In the genomic region with DNA sequence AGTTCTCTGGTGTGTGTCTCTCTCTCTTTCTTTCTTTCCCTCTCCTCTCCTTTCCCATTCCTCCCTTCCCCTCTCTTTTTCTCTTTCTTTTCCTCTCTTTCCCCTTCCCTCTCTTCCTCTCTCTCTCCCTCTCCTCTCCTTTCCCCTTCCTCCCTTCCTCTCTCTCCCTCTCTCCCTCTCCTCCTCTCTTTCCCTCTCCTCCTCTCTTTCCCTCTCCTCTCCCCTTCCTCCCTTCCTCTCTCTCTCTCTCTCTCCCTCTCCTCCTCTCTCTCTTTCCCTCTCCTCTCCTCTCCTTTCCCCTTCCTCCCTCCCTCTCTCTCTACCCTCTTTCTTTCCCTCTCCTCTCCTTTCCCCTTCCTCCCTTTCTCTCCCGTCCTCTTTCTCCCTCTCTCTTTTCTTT, we compare ENCODE assay signal across 17 cellular contexts. TPM values are rescaled to one million over a fixed set of nuclear protein-coding genes. Genes with fewer than 3 reads are reported as not detected.
DNase-seq lines count a peak whose midpoint lies in the region; ATAC-seq, FAIRE-seq and TF ChIP-seq lines count a peak whose summit lies in the region.
"Had no signal": no experiment of that assay in that cellular context is flagged by ENCODE, and none has a peak within 500 bp of the region (broad histone marks: within the 10 kb centered on the region; RNA-seq: fewer than 3 reads in every experiment).

No MANE protein-coding gene starts in this region.

- no peak for TF ChIP-seq EP300 in GM12878 (IDR thresholded peaks at IDR 0.05; ENCODE audit: borderline replicate concordance in 1 of 2, control insufficient read depth in 1 of 2, low read depth in 2 of 2, low read length in 2 of 2)

- no peaks in the 10 kb centered on the region for H3K79me2 ChIP-seq in GM12878 (ENCODE audit: control insufficient read depth, insufficient read depth, low read length)

- H2AFZ ChIP-seq in GM12878 (ENCODE audit: control insufficient read depth, low read depth, low read length), result no peak overlapping the region
- H2AFZ ChIP-seq: GM23338 had no signal

- H3K9me3 Mint-ChIP-seq in activated CD8-positive, alpha-beta T cell treated with anti-CD3 and anti-CD28 coated beads for 36 hours, result no peaks in the 10 kb centered on the region
- no peaks in the 10 kb centered on the region for H3K9me3 Mint-ChIP-seq in activated CD8-positive, alpha-beta T cell treated with anti-CD3 and anti-CD28 coated beads, Interleukin-2, amount 10 ng/mL, durations not matched to agents 7 days and 5 days (ENCODE audit: insufficient read depth)
- H3K9me3 Mint-ChIP-seq in immature natural killer cell, result no peaks in the 10 kb centered on the region
- H3K9me3 Mint-ChIP-seq: CD8-positive, alpha-beta T cell; GM23338 had no signal

- H3K4me3 ChIP-seq in HEK293 (ENCODE audit: low read depth, low read length), result no peak overlapping the region
- no peak overlapping the region for H3K4me3 ChIP-seq in GM12878
- H3K4me3 ChIP-seq: GM23338 had no signal

- peaks cover 38% of the 10 kb centered on the region for H3K4me1 Mint-ChIP-seq in activated CD8-positive, alpha-beta T cell treated with anti-CD3 and anti-CD28 coated beads for 36 hours (ENCODE audit: low read depth)
- H3K4me1 Mint-ChIP-seq in activated CD8-positive, alpha-beta T cell treated with anti-CD3 and anti-CD28 coated beads, Interleukin-2, amount 10 ng/mL, durations not matched to agents 7 days and 5 days (ENCODE audit: low read depth), result peaks cover 22% of the 10 kb centered on the region
- peaks cover 37 to 40% of the 10 kb centered on the region in 2 donors for H3K4me1 Mint-ChIP-seq in immature natural killer cell

- H3K36me3 Mint-ChIP-seq in activated CD8-positive, alpha-beta T cell treated with anti-CD3 and anti-CD28 coated beads for 36 hours (ENCODE audit: low read depth), result peaks cover 4% of the 10 kb centered on the region
- peaks cover 3% of the 10 kb centered on the region for H3K36me3 Mint-ChIP-seq in activated CD8-positive, alpha-beta T cell treated with anti-CD3 and anti-CD28 coated beads, Interleukin-2, amount 10 ng/mL, durations not matched to agents 7 days and 5 days (ENCODE audit: low read depth)
- no peaks in the 10 kb centered on the region for H3K36me3 Mint-ChIP-seq in immature natural killer cell

- H3K27ac Mint-ChIP-seq in activated CD8-positive, alpha-beta T cell treated with anti-CD3 and anti-CD28 coated beads for 36 hours, result peak overlapping the region; percentile 57
- H3K27ac Mint-ChIP-seq in activated CD8-positive, alpha-beta T cell treated with anti-CD3 and anti-CD28 coated beads, Interleukin-2, amount 10 ng/mL, durations not matched to agents 7 days and 5 days, result no peak overlapping the region
- peak overlapping the region in 5 of 6 donors; percentile 7 to 79 (median 64) for H3K27ac Mint-ChIP-seq in immature natural killer cell
- H3K27ac Mint-ChIP-seq: GM23338 had no signal

- no peak overlapping the region for H3K4me3 Mint-ChIP-seq in activated CD8-positive, alpha-beta T cell treated with anti-CD3 and anti-CD28 coated beads for 36 hours
- no peak overlapping the region for H3K4me3 Mint-ChIP-seq in activated CD8-positive, alpha-beta T cell treated with anti-CD3 and anti-CD28 coated beads, Interleukin-2, amount 10 ng/mL, durations not matched to agents 7 days and 5 days
- H3K4me3 Mint-ChIP-seq in immature natural killer cell, result no peak overlapping the region
- H3K4me3 Mint-ChIP-seq: CD14-positive monocyte; CD8-positive, alpha-beta T cell; GM23338 had no signal

- intact Hi-C loops in activated CD8-positive, alpha-beta T cell treated with anti-CD3 and anti-CD28 coated beads for 36 hours (cut with micrococcal nuclease), result no loop called here
- intact Hi-C loops in GM12878 (cut with micrococcal nuclease; ENCODE audit: unreplicated experiment), result no loop called here

- H3K4me2 ChIP-seq in GM12878 (ENCODE audit: control insufficient read depth, insufficient read depth), result no peak overlapping the region
- H3K4me2 ChIP-seq: GM23338 had no signal

- SMC1A ChIA-PET in GM12878 (lab: Charles Lee; ENCODE audit: uncharacterized antibody, unreplicated experiment), result interaction anchor here (0.7 to 2.4 kb wide), 4 partner anchors 12 to 27 kb away, joined by 3 to 10 read pairs (median 4); partner anchors contain the start of genes EOLA1 and IDS

- RAD21 ChIA-PET in GM12878 (lab: Charles Lee; ENCODE audit: unreplicated experiment), result interaction anchor here (0.7 to 1.6 kb wide), 3 partner anchors 11 to 412 kb away, joined by 3 to 11 read pairs (median 4); partner anchors contain the start of gene EOLA1

- no peaks in the 10 kb centered on the region for H3K9me3 ChIP-seq in HEK293 (ENCODE audit: control insufficient read depth, insufficient read depth, low read depth, low read length)
- H3K9me3 ChIP-seq in GM12878 (replicated peaks; ENCODE audit: control insufficient read depth, insufficient read depth, low read length), result no peaks in the 10 kb centered on the region

- TF ChIP-seq CTCF in activated CD8-positive, alpha-beta T cell treated with anti-CD3 and anti-CD28 coated beads for 36 hours (IDR thresholded peaks at IDR 0.05), result no peak
- TF ChIP-seq CTCF in HEK293 (tag by site-specific recombination; IDR thresholded peaks at IDR 0.05) (no peak), GM12878 (IDR thresholded peaks at IDR 0.05 in 2 of 3, conservative IDR thresholded peaks at IDR 0.05 in 1 of 3; ENCODE audit: control insufficient read depth in 2 of 3, extremely low read depth in 1 of 3, insufficient read depth in 1 of 3, low read depth in 3 of 3, low read length in 3 of 3) (no peak)

- no peak for TF ChIP-seq RAD21 in GM12878 (IDR thresholded peaks at IDR 0.05; ENCODE audit: insufficient read depth, low read depth, low read length)

- H3K4me1 ChIP-seq in HEK293 (ENCODE audit: control insufficient read depth, insufficient read depth, low read length) (no peaks in the 10 kb centered on the region), GM12878 (ENCODE audit: control insufficient read depth, insufficient read depth, low read length) (peaks cover 18% of the 10 kb centered on the region)

- no peak overlapping the region for H3K9ac ChIP-seq in GM12878 (ENCODE audit: control insufficient read depth, insufficient read depth, low read length)

- FAIRE-seq in GM12878 (lab: Jason Lieb, UNC), result no peak

- WGBS in GM12878 (ENCODE audit: insufficient coverage, insufficient replicate concordance, low lambda C conversion rate, missing lambda C conversion rate), result 47% methylated on average over 1 of the region's 1 CpG

- BruUV-seq in GM12878 (replicated peaks; lab: Mats Ljungman, UMichigan), result no TSS peak

- H3K36me3 ChIP-seq in HEK293 (ENCODE audit: control insufficient read depth in 2 of 2, insufficient read depth in 1 of 2, low read length in 2 of 2), result peaks cover 0 to 22% of the 10 kb centered on the region in 2 experiments; a peak in 2 of 3 replicates
- H3K36me3 ChIP-seq in GM12878 (ENCODE audit: control insufficient read depth in 2 of 2, insufficient read depth in 2 of 2, low read length in 1 of 2), result no peaks in the 10 kb centered on the region

- no peaks in the 10 kb centered on the region for H4K20me1 ChIP-seq in GM12878 (ENCODE audit: control insufficient read depth, insufficient read depth)

- CTCF ChIA-PET in activated CD8-positive, alpha-beta T cell treated with anti-CD3 and anti-CD28 coated beads for 36 hours (lab: Charles Lee), result interaction anchor here (1.0 to 1.8 kb wide), 3 partner anchors 16 to 101 kb away, joined by 3 to 6 read pairs (median 3); no protein-coding TSS in a partner anchor
- CTCF ChIA-PET in activated CD8-positive, alpha-beta T cell treated with anti-CD3 and anti-CD28 coated beads, Interleukin-2, amount 10 ng/mL, durations not matched to agents 7 days and 5 days (lab: Charles Lee), result interaction anchor here (0.8 to 6.2 kb wide), 4 partner anchors 12 to 23 kb away, joined by 3 to 39 read pairs (median 10); partner anchors contain the start of genes EOLA1 and IDS
- CTCF ChIA-PET in HEK293 (lab: Yijun Ruan, JAX), result interaction anchor here (0.6 to 3.2 kb wide), 7 partner anchors 11 to 1010 kb away, joined by 3 to 12 read pairs (median 4); partner anchors contain the start of gene EOLA1
- CTCF ChIA-PET in GM12878 (lab: Yijun Ruan, JAX), result interaction anchor here (0.6 to 11.7 kb wide), 5 partner anchors 8 to 122 kb away, joined by 3 to 88 read pairs (median 3); partner anchors contain the start of gene IDS

- no peak for DNase-seq in activated CD8-positive, alpha-beta T cell treated with anti-CD3 and anti-CD28 coated beads for 36 hours
- DNase-seq in activated CD8-positive, alpha-beta T cell treated with anti-CD3 and anti-CD28 coated beads, Interleukin-2, amount 10 ng/mL, durations not matched to agents 7 days and 5 days, result no peak
- DNase-seq in GM12878 (ENCODE audit: low read depth, low spot score) (no peak), immature natural killer cell (no peak), anterior cingulate cortex (lab: John Stamatoyannopoulos, UW) (no peak)
- DNase-seq: COR-L47 had no signal

- POLR2A ChIA-PET in activated CD8-positive, alpha-beta T cell treated with anti-CD3 and anti-CD28 coated beads for 36 hours (lab: Charles Lee), result no interaction called here
- POLR2A ChIA-PET in activated CD8-positive, alpha-beta T cell treated with anti-CD3 and anti-CD28 coated beads, Interleukin-2, amount 10 ng/mL, durations not matched to agents 7 days and 5 days (lab: Charles Lee), result no interaction called here
- POLR2A ChIA-PET in HEK293 (lab: Yijun Ruan, JAX), result interaction anchor here (0.8 kb wide), 1 partner anchor 23 kb away, joined by 9 read pairs; no protein-coding TSS in a partner anchor
- POLR2A ChIA-PET in GM12878 (lab: Charles Lee), result interaction anchor here (0.6 to 1.3 kb wide), 2 partner anchors 11 to 328 kb away, joined by 3 to 9 read pairs; partner anchors contain the start of gene EOLA1

- H3K27ac ChIP-seq in HEK293 (ENCODE audit: extremely low read depth, low read depth, low read length) (no peak overlapping the region), GM12878 (ENCODE audit: control insufficient read depth, insufficient read depth) (no peak overlapping the region)
- H3K27ac ChIP-seq: 22Rv1 had no signal

- no peak for TF ChIP-seq POLR2A in GM12878 (IDR thresholded peaks at IDR 0.05; ENCODE audit: low read depth, low read length)

- in situ Hi-C loops in GM12878 (cut with MboI), result loop anchor here (10.0 kb wide), 1 partner anchor 106 kb away; the partner anchor contains the start of gene TMEM185A

- ATAC-seq in activated CD8-positive, alpha-beta T cell treated with anti-CD3 and anti-CD28 coated beads for 36 hours, result no peak
- ATAC-seq in activated CD8-positive, alpha-beta T cell treated with anti-CD3 and anti-CD28 coated beads, Interleukin-2, amount 10 ng/mL, durations not matched to agents 7 days and 5 days, result no peak
- no peak for ATAC-seq in GM12878
- no peak for ATAC-seq in GM18517 (IDR thresholded peaks at IDR 0.05; ENCODE audit: unreplicated experiment)
- ATAC-seq in GM19455 (IDR thresholded peaks at IDR 0.05; ENCODE audit: unreplicated experiment), result no peak

- no peaks in the 10 kb centered on the region for H3K27me3 ChIP-seq in GM12878 (replicated peaks in 1 of 2; ENCODE audit: control insufficient read depth in 2 of 2, insufficient read depth in 2 of 2, low read length in 1 of 2)

- no peaks in the 10 kb centered on the region for H3K27me3 Mint-ChIP-seq in activated CD8-positive, alpha-beta T cell treated with anti-CD3 and anti-CD28 coated beads for 36 hours
- H3K27me3 Mint-ChIP-seq in activated CD8-positive, alpha-beta T cell treated with anti-CD3 and anti-CD28 coated beads, Interleukin-2, amount 10 ng/mL, durations not matched to agents 7 days and 5 days (ENCODE audit: low read depth), result no peaks in the 10 kb centered on the region
- H3K27me3 Mint-ChIP-seq in immature natural killer cell (ENCODE audit: low read depth in 3 of 3), result peaks cover 0 to 2% (median 0%) of the 10 kb centered on the region in 3 donors

RNA-seq across cellular contexts. Expression of gene EOLA1, which starts 12.4 kb away (rescaled TPM):
- total RNA-seq in activated CD8-positive, alpha-beta T cell treated with anti-CD3 and anti-CD28 coated beads for 36 hours, result 10 to 100 TPM; 60.3 to 60.7 TPM
- 10 to 100 TPM; 45.2 to 46.5 TPM for total RNA-seq in activated CD8-positive, alpha-beta T cell treated with anti-CD3 and anti-CD28 coated beads, Interleukin-2, amount 10 ng/mL, durations not matched to agents 7 days and 5 days
- 20.5 and 23.1 TPM in 2 replicates for total RNA-seq in GM12878 (2013; cell fraction: nucleolus; rRNA removed)
- 20.4 and 20.7 TPM in 2 replicates for total RNA-seq in GM12878 (2014; rRNA removed)
- 22.0 and 24.6 TPM in 2 replicates for total RNA-seq in GM12878 (2014; rRNA removed; fragmentation: Illumina TruSeq; extraction: Trizol)
- total RNA-seq in GM12878 (2021), result 27.1 and 28.6 TPM in 2 replicates
- polyA plus RNA-seq in GM12878 (2011; ENCODE audit: low read depth), result 16.1 TPM
- 42.3 and 42.8 TPM in 2 replicates for polyA plus RNA-seq in GM12878 (2011; rRNA removed)
- polyA plus RNA-seq in GM12878 (2011; cell fraction: cytosol; rRNA removed), result 33.7 and 36.5 TPM in 2 replicates
- polyA plus RNA-seq in GM12878 (2011; cell fraction: nucleus; rRNA removed), result 38.1 and 45.5 TPM in 2 replicates
- 23.2 and 26.3 TPM in 2 replicates for polyA plus RNA-seq in GM12878 (2012)
- 21.4 and 23.8 TPM in 2 replicates for polyA plus RNA-seq in GM12878 (2014; fragmentation: Illumina TruSeq; extraction: Trizol)
- polyA plus RNA-seq in GM12878 (2014; fragmentation: Nextera tagmentation; extraction: Ambion mirVana), result 10 to 100 TPM in 1 of 2 experiments, 1 to 10 TPM in 1; 9.2 to 17.6 TPM
- 24.7 and 27.1 TPM in 2 replicates for polyA plus RNA-seq in GM12878 (2014; rRNA removed)
- 10 to 100 TPM; 26.5 to 26.6 TPM for polyA plus RNA-seq in GM12878 (2016; fragmentation: Nextera tagmentation; extraction: Ambion mirVana)
- polyA minus RNA-seq in GM12878 (2011; rRNA and poly(A)+ RNA removed), result 19.1 and 27.5 TPM in 2 replicates
- polyA minus RNA-seq in GM12878 (2011; cell fraction: cytosol; rRNA and poly(A)+ RNA removed), result 10.1 and 11.8 TPM in 2 replicates
- 33.7 and 43.8 TPM in 2 replicates for polyA minus RNA-seq in GM12878 (2011; cell fraction: nucleus; rRNA and poly(A)+ RNA removed)
- polyA plus RNA-seq in immature natural killer cell, result 10 to 100 TPM; 39.9 to 58.6 (median 45.7) TPM

RNA-seq across cellular contexts. Expression of gene HSFX3, which starts 21.3 kb away (rescaled TPM):
- not detected for total RNA-seq in activated CD8-positive, alpha-beta T cell treated with anti-CD3 and anti-CD28 coated beads for 36 hours
- total RNA-seq in activated CD8-positive, alpha-beta T cell treated with anti-CD3 and anti-CD28 coated beads, Interleukin-2, amount 10 ng/mL, durations not matched to agents 7 days and 5 days, result not detected
- not detected in 2 replicates for total RNA-seq in GM12878 (2013; cell fraction: nucleolus; rRNA removed)
- total RNA-seq in GM12878 (2014; rRNA removed) (0.40 TPM in 1 of 2 replicates, not detected in the other), GM12878 (2014; rRNA removed; fragmentation: Illumina TruSeq; extraction: Trizol) (not detected in 2 replicates), GM12878 (2021) (not detected in 2 replicates)
- polyA plus RNA-seq in GM12878 (2011; ENCODE audit: low read depth), result not detected
- polyA plus RNA-seq in GM12878 (2011; rRNA removed) (0.05 TPM in 1 of 2 replicates, not detected in the other), GM12878 (2014; fragmentation: Illumina TruSeq; extraction: Trizol) (0.29 TPM in 1 of 2 replicates, not detected in the other), GM12878 (2014; fragmentation: Nextera tagmentation; extraction: Ambion mirVana) (under 1 TPM in 1 of 2 experiments, not detected in 1; 0.29 TPM), GM12878 (2014; rRNA removed) (0.26 TPM in 1 of 2 replicates, not detected in the other), GM12878 (2016; fragmentation: Nextera tagmentation; extraction: Ambion mirVana) (not detected), immature natural killer cell (not detected)
- polyA plus RNA-seq in GM12878 (2011; cell fraction: cytosol; rRNA removed), result 0.06 and 0.07 TPM in 2 replicates
- not detected in 2 replicates for polyA plus RNA-seq in GM12878 (2011; cell fraction: nucleus; rRNA removed)
- not detected in 2 replicates for polyA plus RNA-seq in GM12878 (2012)
- polyA minus RNA-seq in GM12878 (2011; rRNA and poly(A)+ RNA removed), result 0.52 TPM in 1 of 2 replicates, not detected in the other
- not detected in 2 replicates for polyA minus RNA-seq in GM12878 (2011; cell fraction: cytosol; rRNA and poly(A)+ RNA removed)
- polyA minus RNA-seq in GM12878 (2011; cell fraction: nucleus; rRNA and poly(A)+ RNA removed), result not detected in 2 replicates
- total RNA-seq: A673; CD8-positive, alpha-beta T cell; GM23338; H7; HT-29 had no signal
- polyA plus RNA-seq: BJ, CD14-positive monocyte, GM23338 had no signal

RNA-seq across cellular contexts. Expression of gene IDS, which starts 23.3 kb away (rescaled TPM):
- 10 to 100 TPM; 44.8 to 50.6 TPM for total RNA-seq in activated CD8-positive, alpha-beta T cell treated with anti-CD3 and anti-CD28 coated beads for 36 hours
- total RNA-seq in activated CD8-positive, alpha-beta T cell treated with anti-CD3 and anti-CD28 coated beads, Interleukin-2, amount 10 ng/mL, durations not matched to agents 7 days and 5 days, result 10 to 100 TPM; 47.2 to 50.8 TPM
- 62.3 and 67.5 TPM in 2 replicates for total RNA-seq in GM12878 (2013; cell fraction: nucleolus; rRNA removed)
- total RNA-seq in GM12878 (2014; rRNA removed), result 48.2 and 51.2 TPM in 2 replicates
- total RNA-seq in GM12878 (2014; rRNA removed; fragmentation: Illumina TruSeq; extraction: Trizol), result 23.8 and 26.8 TPM in 2 replicates
- total RNA-seq in GM12878 (2021), result 51.3 and 52.2 TPM in 2 replicates
- polyA plus RNA-seq in GM12878 (2011; ENCODE audit: low read depth), result 29.8 TPM
- polyA plus RNA-seq in GM12878 (2011; rRNA removed), result 59.3 and 79.1 TPM in 2 replicates
- polyA plus RNA-seq in GM12878 (2011; cell fraction: cytosol; rRNA removed), result 80.0 and 90.9 TPM in 2 replicates
- polyA plus RNA-seq in GM12878 (2011; cell fraction: nucleus; rRNA removed), result 52.3 and 66.6 TPM in 2 replicates
- 41.1 and 45.9 TPM in 2 replicates for polyA plus RNA-seq in GM12878 (2012)
- polyA plus RNA-seq in GM12878 (2014; fragmentation: Illumina TruSeq; extraction: Trizol), result 53.1 and 63.4 TPM in 2 replicates
- 1 to 10 TPM; 6.1 to 9.6 TPM for polyA plus RNA-seq in GM12878 (2014; fragmentation: Nextera tagmentation; extraction: Ambion mirVana)
- polyA plus RNA-seq in GM12878 (2014; rRNA removed), result 47.2 and 52.4 TPM in 2 replicates
- polyA plus RNA-seq in GM12878 (2016; fragmentation: Nextera tagmentation; extraction: Ambion mirVana), result 10 to 100 TPM; 62.4 to 66.6 TPM
- 76.7 and 84.8 TPM in 2 replicates for polyA minus RNA-seq in GM12878 (2011; rRNA and poly(A)+ RNA removed)
- polyA minus RNA-seq in GM12878 (2011; cell fraction: cytosol; rRNA and poly(A)+ RNA removed), result 32.3 and 35.1 TPM in 2 replicates
- 29.0 and 36.7 TPM in 2 replicates for polyA minus RNA-seq in GM12878 (2011; cell fraction: nucleus; rRNA and poly(A)+ RNA removed)
- 100 to 1,000 TPM; 143 to 230 (median 163) TPM for polyA plus RNA-seq in immature natural killer cell

RNA-seq across cellular contexts. Expression of gene MAGEA9B, which starts 58.9 kb away (rescaled TPM):
- not detected for total RNA-seq in activated CD8-positive, alpha-beta T cell treated with anti-CD3 and anti-CD28 coated beads for 36 hours
- not detected for total RNA-seq in activated CD8-positive, alpha-beta T cell treated with anti-CD3 and anti-CD28 coated beads, Interleukin-2, amount 10 ng/mL, durations not matched to agents 7 days and 5 days
- not detected in 2 replicates for total RNA-seq in GM12878 (2013; cell fraction: nucleolus; rRNA removed)
- total RNA-seq in GM12878 (2014; rRNA removed) (not detected in 2 replicates), GM12878 (2014; rRNA removed; fragmentation: Illumina TruSeq; extraction: Trizol) (not detected in 2 replicates), GM12878 (2021) (not detected in 2 replicates)
- polyA plus RNA-seq in GM12878 (2011; ENCODE audit: low read depth), result not detected
- polyA plus RNA-seq in GM12878 (2011; rRNA removed) (0.06 and 0.08 TPM in 2 replicates), GM12878 (2014; fragmentation: Illumina TruSeq; extraction: Trizol) (not detected in 2 replicates), GM12878 (2014; fragmentation: Nextera tagmentation; extraction: Ambion mirVana) (not detected), GM12878 (2014; rRNA removed) (not detected in 2 replicates), GM12878 (2016; fragmentation: Nextera tagmentation; extraction: Ambion mirVana) (not detected), immature natural killer cell (not detected)
- polyA plus RNA-seq in GM12878 (2011; cell fraction: cytosol; rRNA removed), result 0.07 and 0.10 TPM in 2 replicates
- 0.21 TPM in 1 of 2 replicates, not detected in the other for polyA plus RNA-seq in GM12878 (2011; cell fraction: nucleus; rRNA removed)
- polyA plus RNA-seq in GM12878 (2012), result not detected in 2 replicates
- polyA minus RNA-seq in GM12878 (2011; rRNA and poly(A)+ RNA removed), result 0.10 TPM in 1 of 2 replicates, not detected in the other
- polyA minus RNA-seq in GM12878 (2011; cell fraction: cytosol; rRNA and poly(A)+ RNA removed), result not detected in 2 replicates
- polyA minus RNA-seq in GM12878 (2011; cell fraction: nucleus; rRNA and poly(A)+ RNA removed), result not detected in 2 replicates
- total RNA-seq: A673; CD8-positive, alpha-beta T cell; H7; HT-29 had no signal
- polyA plus RNA-seq: BJ, CD14-positive monocyte, GM23338 had no signal

Comparison
In these comparisons a context has a peak if more than half of its experiments do, and no peak if none do; other contexts are left out.
1. POLR2A ChIA-PET loops: an anchor here in HEK293 (0.8 kb wide) and GM12878 (0.6 to 1.3 kb wide); none called in activated CD8-positive, alpha-beta T cell treated with anti-CD3 and anti-CD28 coated beads for 36 hours and activated CD8-positive, alpha-beta T cell treated with anti-CD3 and anti-CD28 coated beads, Interleukin-2, amount 10 ng/mL, durations not matched to agents 7 days and 5 days.